Comparison of ENCODE assay signal across 24 cellular contexts in genomic region chr18:60277855-60278480, GRCh38.
A peak's percentile ranks its signal among the peaks of the same experiment; 100 is the strongest.
DNase-seq lines count a peak whose midpoint lies in the region; ATAC-seq, FAIRE-seq and TF ChIP-seq lines count a peak whose summit lies in the region.
"Had no signal": no experiment of that assay in that cellular context is flagged by ENCODE, and none has a peak within 500 bp of the region (broad histone marks: within the 10 kb centered on the region; RNA-seq: fewer than 3 reads in every experiment).

No MANE protein-coding gene starts in this region.

- H3K4me1 Mint-ChIP-seq in naive thymus-derived CD4-positive, alpha-beta T cell, result no peaks in the 10 kb centered on the region
- H3K4me1 Mint-ChIP-seq: activated B cell treated with CpG ODN at 0.5 μM for 24 hours; activated naive CD4-positive, alpha-beta T cell treated with anti-CD3 and anti-CD28 coated beads, Interleukin-2, amount 10 ng/mL, durations not matched to agents 7 days and 5 days; nephron had no signal

- H3K27me3 ChIP-seq in A673 (replicated peaks; ENCODE audit: insufficient read depth, low read depth, low read length, poor library complexity) (no peaks in the 10 kb centered on the region), RWPE2 (ENCODE audit: insufficient read depth, poor library complexity, severe bottlenecking) (no peaks in the 10 kb centered on the region)
- H3K27me3 ChIP-seq in naive thymus-derived CD4-positive, alpha-beta T cell (ENCODE audit: control insufficient read depth in 2 of 2, insufficient read depth in 2 of 2, low read length in 2 of 2), result no peaks in the 10 kb centered on the region
- H3K27me3 ChIP-seq: colonic mucosa, gastroesophageal sphincter, SJCRH30 had no signal

- no peak overlapping the region for H3K27ac Mint-ChIP-seq in naive thymus-derived CD4-positive, alpha-beta T cell
- H3K27ac Mint-ChIP-seq: activated B cell treated with CpG ODN at 0.5 μM for 24 hours; activated CD8-positive, alpha-beta T cell treated with anti-CD3 and anti-CD28 coated beads for 36 hours; activated naive CD4-positive, alpha-beta T cell treated with anti-CD3 and anti-CD28 coated beads, Interleukin-2, amount 10 ng/mL, durations not matched to agents 7 days and 5 days; HFFc6; T-helper 2 cell treated with Interferon-gamma antibody and Interleukin-4, amounts not matched to agents 5 μg/mL and 100 μg/mL, for 36 hours had no signal

- CTCF ChIA-PET in A673 (lab: Charles Lee), result no interaction called here
- CTCF ChIA-PET in naive thymus-derived CD4-positive, alpha-beta T cell (lab: Charles Lee), result no interaction called here

- no TSS peak for BruUV-seq in A673 (replicated peaks; lab: Mats Ljungman, UMichigan)

- H3K36me3 ChIP-seq in A673 (ENCODE audit: insufficient read depth, low read length, poor library complexity, severe bottlenecking) (no peaks in the 10 kb centered on the region), RWPE2 (ENCODE audit: low read depth) (no peaks in the 10 kb centered on the region)
- no peaks in the 10 kb centered on the region for H3K36me3 ChIP-seq in naive thymus-derived CD4-positive, alpha-beta T cell (ENCODE audit: control insufficient read depth in 2 of 3, insufficient read depth in 3 of 3, low read length in 3 of 3)
- H3K36me3 ChIP-seq: colonic mucosa, gastroesophageal sphincter, SJCRH30 had no signal

- no peak overlapping the region for H3K4me3 Mint-ChIP-seq in naive thymus-derived CD4-positive, alpha-beta T cell
- H3K4me3 Mint-ChIP-seq: activated B cell treated with CpG ODN at 0.5 μM for 24 hours; activated CD8-positive, alpha-beta T cell treated with anti-CD3 and anti-CD28 coated beads for 36 hours; activated naive CD4-positive, alpha-beta T cell treated with anti-CD3 and anti-CD28 coated beads, Interleukin-2, amount 10 ng/mL, durations not matched to agents 7 days and 5 days; activated T-cell treated with anti-CD3 and anti-CD28 coated beads, Interleukin-2, amount 50 U/mL, for 4 hours; HFFc6; nephron; T-helper 2 cell treated with Interferon-gamma antibody and Interleukin-4, amounts not matched to agents 5 μg/mL and 100 μg/mL, for 36 hours had no signal

- H3K4me1 ChIP-seq in A673 (ENCODE audit: insufficient read depth, low read length, poor library complexity, severe bottlenecking), result no peaks in the 10 kb centered on the region
- H3K4me1 ChIP-seq in RWPE2 (ENCODE audit: insufficient read depth, poor library complexity, severe bottlenecking), result peaks cover 14% of the 10 kb centered on the region
- no peaks in the 10 kb centered on the region for H3K4me1 ChIP-seq in naive thymus-derived CD4-positive, alpha-beta T cell (ENCODE audit: control insufficient read depth in 2 of 2, insufficient read depth in 2 of 2, low read length in 2 of 2)
- H3K4me1 ChIP-seq: A549, colonic mucosa, gastroesophageal sphincter, SJCRH30 had no signal

- H3K27me3 Mint-ChIP-seq in naive thymus-derived CD4-positive, alpha-beta T cell, result no peaks in the 10 kb centered on the region
- H3K27me3 Mint-ChIP-seq: activated B cell treated with CpG ODN at 0.5 μM for 24 hours; activated CD8-positive, alpha-beta T cell treated with anti-CD3 and anti-CD28 coated beads for 36 hours; activated naive CD4-positive, alpha-beta T cell treated with anti-CD3 and anti-CD28 coated beads, Interleukin-2, amount 10 ng/mL, durations not matched to agents 7 days and 5 days had no signal

- no peak overlapping the region for H3K27ac ChIP-seq in A673 (ENCODE audit: low read depth, low read length, poor library complexity, severe bottlenecking)
- H3K27ac ChIP-seq in RWPE2 (ENCODE audit: poor library complexity, severe bottlenecking), result peak overlapping the region; percentile 48
- H3K27ac ChIP-seq in naive thymus-derived CD4-positive, alpha-beta T cell (ENCODE audit: low read depth, low read length), result no peak overlapping the region
- H3K27ac ChIP-seq: A549, colonic mucosa, gastroesophageal sphincter, SJCRH30 had no signal

- H3K9me3 ChIP-seq in A673 (ENCODE audit: low read depth, low read length, poor library complexity, severe bottlenecking) (no peaks in the 10 kb centered on the region), RWPE2 (ENCODE audit: severe bottlenecking) (no peaks in the 10 kb centered on the region)
- H3K9me3 ChIP-seq in naive thymus-derived CD4-positive, alpha-beta T cell (ENCODE audit: control insufficient read depth in 2 of 3, low read length in 3 of 3), result no peaks in the 10 kb centered on the region
- H3K9me3 ChIP-seq: A549, colonic mucosa, gastroesophageal sphincter, SJCRH30 had no signal

- TF ChIP-seq CTCF in A673 (conservative IDR thresholded peaks at IDR 0.05; ENCODE audit: low read depth, low read length), result no peak
- TF ChIP-seq CTCF in RWPE2 (IDR thresholded peaks at IDR 0.05; ENCODE audit: poor library complexity, severe bottlenecking), result no peak
- no peak for TF ChIP-seq CTCF in fibroblast of pulmonary artery (IDR thresholded peaks at IDR 0.05; ENCODE audit: low read length, missing control alignments)

- peak; percentile 91 for ATAC-seq in RWPE2 (ENCODE audit: low read depth)
- no peak for ATAC-seq in activated CD4-positive, CD25-positive, alpha-beta regulatory T cell treated with anti-CD3 and anti-CD28 coated beads, Interleukin-2, amount 50 U/mL, for 24 hours
- ATAC-seq in naive thymus-derived CD4-positive, alpha-beta T cell, result no peak
- ATAC-seq: A549; activated CD8-positive, alpha-beta T cell treated with anti-CD3 and anti-CD28 coated beads for 36 hours; activated T-cell treated with anti-CD3 and anti-CD28 coated beads, Interleukin-2, amount 50 U/mL, for 4 hours; gastroesophageal sphincter had no signal

- DNase-seq in A673 (ENCODE audit: low spot score) (peak; percentile 42), HTR-8/SVneo (ENCODE audit: insufficient read length, low spot score) (peak; percentile 10), RWPE2 (ENCODE audit: low spot score) (no peak), fibroblast of pulmonary artery (ENCODE audit: low read depth) (peak; percentile 62), cortex of kidney (lab: John Stamatoyannopoulos, UW) (no peak)
- no peak for DNase-seq in activated naive CD4-positive, alpha-beta T cell treated with Interleukin-2 at 50 U/mL for 16 hours
- no peak for DNase-seq in naive thymus-derived CD4-positive, alpha-beta T cell
- DNase-seq: activated B cell treated with CpG ODN at 0.5 μM for 24 hours; activated CD8-positive, alpha-beta T cell treated with anti-CD3 and anti-CD28 coated beads for 36 hours; activated naive CD4-positive, alpha-beta T cell treated with anti-CD3 and anti-CD28 coated beads, Interleukin-2, amount 10 ng/mL, durations not matched to agents 7 days and 5 days; activated T-cell treated with anti-CD3 and anti-CD28 coated beads, Interleukin-2, amount 50 U/mL, for 4 hours; aorta; colonic mucosa; HFFc6; NCI-H2029; NCI-H510A treated with DMSO at 0.1 percent for 48 hours; SJCRH30; small intestine; stimulated activated CD4-positive, alpha-beta T cell treated with anti-CD3 and anti-CD28 coated beads, Interleukin-4, amount 100 ng/mL, for 1 hour had no signal

- peaks cover 0 to 5% (median under 1%) of the 10 kb centered on the region in 11 donors for H3K9me3 Mint-ChIP-seq in naive thymus-derived CD4-positive, alpha-beta T cell
- H3K9me3 Mint-ChIP-seq: activated CD8-positive, alpha-beta T cell treated with anti-CD3 and anti-CD28 coated beads for 36 hours; activated naive CD4-positive, alpha-beta T cell treated with anti-CD3 and anti-CD28 coated beads, Interleukin-2, amount 10 ng/mL, durations not matched to agents 7 days and 5 days; HFFc6; T-helper 2 cell treated with Interferon-gamma antibody and Interleukin-4, amounts not matched to agents 5 μg/mL and 100 μg/mL, for 36 hours had no signal

- intact Hi-C loops in A673 (cut with micrococcal nuclease; ENCODE audit: unreplicated experiment), result no loop called here
- intact Hi-C loops in naive thymus-derived CD4-positive, alpha-beta T cell (cut with micrococcal nuclease), result no loop called here

- POLR2A ChIA-PET in A673 (lab: Charles Lee; ENCODE audit: low non-redundant PET), result no interaction called here
- POLR2A ChIA-PET in naive thymus-derived CD4-positive, alpha-beta T cell (lab: Charles Lee), result no interaction called here

- H3K36me3 Mint-ChIP-seq in naive thymus-derived CD4-positive, alpha-beta T cell, result no peaks in the 10 kb centered on the region
- H3K36me3 Mint-ChIP-seq: activated naive CD4-positive, alpha-beta T cell treated with anti-CD3 and anti-CD28 coated beads, Interleukin-2, amount 10 ng/mL, durations not matched to agents 7 days and 5 days had no signal

- H3K4me3 ChIP-seq in A673 (ENCODE audit: low read depth, low read length, poor library complexity, severe bottlenecking) (no peak overlapping the region), RWPE2 (ENCODE audit: severe bottlenecking) (no peak overlapping the region), fibroblast of pulmonary artery (replicated peaks; ENCODE audit: low read depth, low read length) (no peak overlapping the region)
- no peak overlapping the region for H3K4me3 ChIP-seq in naive thymus-derived CD4-positive, alpha-beta T cell (ENCODE audit: low read length)
- H3K4me3 ChIP-seq: A549, colonic mucosa, gastroesophageal sphincter, SJCRH30 had no signal

- FAIRE-seq in HTR-8/SVneo (lab: Jason Lieb, UNC), result no peak
- FAIRE-seq: A549, small intestine had no signal

Comparison
In these comparisons a context has a peak if more than half of its experiments do, and no peak if none do; other contexts are left out.
1. DNase-seq: peak in A673 (single experiment), HTR-8/SVneo (single experiment) and fibroblast of pulmonary artery (single experiment); none in RWPE2 (single experiment), activated naive CD4-positive, alpha-beta T cell treated with Interleukin-2 at 50 U/mL for 16 hours (single experiment), cortex of kidney (single experiment) and naive thymus-derived CD4-positive, alpha-beta T cell (0 of 9).